ENCODE assay signal across 8 cellular contexts in the genomic region with DNA sequence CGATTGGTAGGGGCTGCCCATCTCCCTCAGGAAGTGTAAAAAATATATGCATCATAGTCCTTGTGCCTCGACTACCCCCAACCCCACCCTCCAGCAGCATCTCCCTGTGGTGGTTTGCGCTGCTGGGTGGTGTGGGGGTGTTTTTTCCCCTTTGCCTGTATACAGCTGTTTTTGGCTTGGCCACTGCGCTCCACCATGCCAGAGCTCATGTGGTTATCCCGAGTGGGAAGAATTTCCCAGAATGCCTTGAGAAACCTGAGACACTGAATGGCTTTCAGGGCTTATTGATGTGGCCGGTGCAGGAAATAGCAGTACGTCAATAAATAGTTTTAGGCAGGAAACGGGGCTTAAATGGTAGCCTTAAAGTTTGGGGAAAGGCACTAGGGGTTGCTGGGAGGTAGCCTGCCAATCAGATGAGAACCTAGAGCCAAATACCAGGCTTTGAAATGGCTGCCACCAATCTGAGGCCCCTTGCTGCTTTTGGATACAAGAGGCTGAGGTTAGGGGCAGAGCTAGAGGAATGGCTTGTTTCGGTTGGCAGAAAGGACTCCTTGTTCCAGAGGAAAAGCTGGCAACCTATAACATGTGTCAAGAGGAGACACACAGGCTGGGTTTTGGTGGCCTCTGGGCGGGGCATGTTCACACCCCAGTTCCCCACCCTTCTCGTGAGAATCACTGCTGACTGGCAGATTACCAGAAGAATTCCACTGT.
DNase-seq lines count a peak whose midpoint lies in the region; ATAC-seq and TF ChIP-seq lines count a peak whose summit lies in the region.

No MANE protein-coding gene starts in this region.

- H3K9me3 Mint-ChIP-seq in activated T-cell treated with anti-CD3 and anti-CD28 coated beads, Interleukin-2, amount 50 U/mL, for 4 hours: no peaks in the 10 kb centered on the region

- H3K27ac ChIP-seq in stomach: peak overlapping the region in 4 of 5 donors; percentile 11 to 43 (median 29)

- no peak for TF ChIP-seq EP300 in stomach (IDR thresholded peaks at IDR 0.05)

- no peaks in the 10 kb centered on the region for H3K36me3 Mint-ChIP-seq in activated T-cell treated with anti-CD3 and anti-CD28 coated beads, Interleukin-2, amount 50 U/mL, for 4 hours (ENCODE audit: insufficient read depth)

- no peaks in the 10 kb centered on the region for H3K27me3 Mint-ChIP-seq in activated T-cell treated with anti-CD3 and anti-CD28 coated beads, Interleukin-2, amount 50 U/mL, for 4 hours (ENCODE audit: low read depth)

- H3K4me1 ChIP-seq in stomach: peaks cover 0 to 22% (median 14%) of the 10 kb centered on the region in 4 donors

- no peaks in the 10 kb centered on the region for H3K9me3 ChIP-seq in stomach

- peaks cover 0 to 18% (median 7%) of the 10 kb centered on the region in 4 donors for H3K36me3 ChIP-seq in stomach

- H3K4me3 ChIP-seq in Jurkat, Clone E6-1 (ENCODE audit: low read length): no peak overlapping the region
- H3K4me3 ChIP-seq in stomach: no peak overlapping the region

- WGBS in stomach, 5 donors: 63 to 75% (median 70%) methylated on average over 11 of the region's 11 CpGs

- intact Hi-C loops in cardiac septum (cut with DNase I): no loop called here
- intact Hi-C loops in stomach (cut with DNase I; ENCODE audit: low total_unique reads): no loop called here

- TF ChIP-seq POLR2A in stomach (IDR thresholded peaks at IDR 0.05): no peak

- peak; percentile 80 for DNase-seq in Jurkat, Clone E6-1 (ENCODE audit: low read depth, low spot score)
- peak; percentile 4 for DNase-seq in activated T-cell treated with anti-CD3 and anti-CD28 coated beads, Interleukin-2, amount 50 U/mL, for 4 hours
- DNase-seq in cardiac septum (ENCODE audit: low spot score): peak; percentile 70
- peak; percentile 13 for DNase-seq in stomach
- DNase-seq in SKM-1 treated with dmso at 0.1 percent for 144 hours (lab: John Stamatoyannopoulos, UW; ENCODE audit: unreplicated experiment): no peak
- no peak for DNase-seq in NCI-H345 (lab: John Stamatoyannopoulos, UW)

- no peak overlapping the region for H3K4me3 Mint-ChIP-seq in activated T-cell treated with anti-CD3 and anti-CD28 coated beads, Interleukin-2, amount 50 U/mL, for 4 hours

- ATAC-seq in activated T-cell treated with anti-CD3 and anti-CD28 coated beads, Interleukin-2, amount 50 U/mL, for 4 hours: peak; percentile 27 to 51
- ATAC-seq in GM18502 (IDR thresholded peaks at IDR 0.05; ENCODE audit: poor library complexity, unreplicated experiment) (no peak), GM19324 (IDR thresholded peaks at IDR 0.05; ENCODE audit: low FRiP score, unreplicated experiment) (no peak)

- peaks cover 43% of the 10 kb centered on the region for H3K4me1 Mint-ChIP-seq in activated T-cell treated with anti-CD3 and anti-CD28 coated beads, Interleukin-2, amount 50 U/mL, for 4 hours (ENCODE audit: low read depth)

- no peaks in the 10 kb centered on the region for H3K27me3 ChIP-seq in stomach

- no peak for TF ChIP-seq CTCF in stomach (IDR thresholded peaks at IDR 0.05)

Comparison
In these comparisons a context has a peak if more than half of its experiments do, and no peak if none do; other contexts are left out.
1. DNase-seq: peak in Jurkat, Clone E6-1 (single experiment), activated T-cell treated with anti-CD3 and anti-CD28 coated beads, Interleukin-2, amount 50 U/mL, for 4 hours (single experiment), cardiac septum (single experiment) and stomach (single experiment); none in SKM-1 treated with dmso at 0.1 percent for 144 hours (single experiment) and NCI-H345 (single experiment).
2. ATAC-seq: peak in activated T-cell treated with anti-CD3 and anti-CD28 coated beads, Interleukin-2, amount 50 U/mL, for 4 hours (2 of 2); none in GM18502 (single experiment) and GM19324 (single experiment).